9 cellular contexts compared by ENCODE assay signal in genomic region chr10:28558923-28559508, GRCh38. TPM values are rescaled to one million over a fixed set of nuclear protein-coding genes. Genes with fewer than 3 reads are reported as not detected.
DNase-seq lines count a peak whose midpoint lies in the region; ATAC-seq and TF ChIP-seq lines count a peak whose summit lies in the region.
"Had no signal": no experiment of that assay in that cellular context is flagged by ENCODE, and none has a peak within 500 bp of the region (broad histone marks: within the 10 kb centered on the region; RNA-seq: fewer than 3 reads in every experiment).

No MANE protein-coding gene starts in this region.

- no peak for TF ChIP-seq POLR2A in IMR-90 (IDR thresholded peaks at IDR 0.05; ENCODE audit: low read depth, low read length)

- peak; percentile 39 for ATAC-seq in IMR-90 (ENCODE audit: low read depth)
- peak; percentile 62 to 72 for ATAC-seq in lower lobe of right lung
- ATAC-seq in GM21381 (IDR thresholded peaks at IDR 0.05; ENCODE audit: unreplicated experiment): no peak
- ATAC-seq in HG02610 (IDR thresholded peaks at IDR 0.05; ENCODE audit: unreplicated experiment): no peak

- H2AK5ac ChIP-seq in IMR-90 (ENCODE audit: low read depth, low read length): no peak overlapping the region

- H3K9ac ChIP-seq in IMR-90 (ENCODE audit: low read depth, low read length): no peak overlapping the region

- peaks cover 16% of the 10 kb centered on the region for H3K36me3 ChIP-seq in IMR-90 (ENCODE audit: control insufficient read depth, insufficient read depth, low read length)
- H3K36me3 ChIP-seq in lower lobe of right lung: peaks cover 29% of the 10 kb centered on the region

- H3K4ac ChIP-seq in IMR-90 (ENCODE audit: low read depth, low read length): no peak overlapping the region

- H3K27me3 ChIP-seq in IMR-90 (ENCODE audit: control insufficient read depth, insufficient read depth, low read length): no peaks in the 10 kb centered on the region
- H3K27me3 ChIP-seq in lower lobe of right lung (ENCODE audit: low read depth): no peaks in the 10 kb centered on the region

- peaks cover 23 to 69% of the 10 kb centered on the region in 2 experiments for H3K79me1 ChIP-seq in IMR-90 (ENCODE audit: low read depth in 1 of 2, low read length in 2 of 2)

- TF ChIP-seq RAD21 in IMR-90 (IDR thresholded peaks at IDR 0.05; ENCODE audit: low read length): no peak

- no peak overlapping the region for H2BK15ac ChIP-seq in IMR-90 (ENCODE audit: low read depth, low read length)

- CTCF ChIA-PET in IMR-90 (lab: Yijun Ruan, JAX): no interaction called here

- dilution Hi-C loops in IMR-90 (cut with HindIII; ENCODE audit: low sequenced_read_pairs, unreplicated experiment): no loop called here

- no peak overlapping the region for H3K56ac ChIP-seq in IMR-90 (ENCODE audit: extremely low read depth, insufficient read depth, low read length)

- WGBS in IMR-90 (ENCODE audit: extremely low coverage in 2 of 2, insufficient read length in 1 of 2), 2 experiments: 78% methylated on average over 3 of the region's 8 CpGs; no CpG with 5 or more reads in 1 of the 2 experiments

- H3K27ac ChIP-seq in IMR-90 (ENCODE audit: insufficient read depth, low read length) (no peak overlapping the region), lower lobe of right lung (no peak overlapping the region)

- peak overlapping the region; percentile 64 for H2BK5ac ChIP-seq in IMR-90 (ENCODE audit: low read depth, low read length, poor library complexity, severe bottlenecking)

- H3K9me3 ChIP-seq in IMR-90 (ENCODE audit: control insufficient read depth, insufficient read depth, low read length): no peaks in the 10 kb centered on the region
- no peaks in the 10 kb centered on the region for H3K9me3 ChIP-seq in lower lobe of right lung

- no peak overlapping the region for H2AK9ac ChIP-seq in IMR-90 (replicated peaks; ENCODE audit: low read depth, low read length, poor library complexity)

- H3K4me3 ChIP-seq in IMR-90 (ENCODE audit: insufficient read depth, low read depth, low read length): no peak overlapping the region
- no peak overlapping the region for H3K4me3 ChIP-seq in choroid plexus epithelial cell (ENCODE audit: low read depth, low read length)
- no peak overlapping the region for H3K4me3 ChIP-seq in lower lobe of right lung

- H3K4me2 ChIP-seq in IMR-90 (ENCODE audit: low read depth, low read length): no peak overlapping the region

- no TSS peak for BruUV-seq in IMR-90 (replicated peaks; lab: Mats Ljungman, UMichigan)

- no peak overlapping the region for H2AFZ ChIP-seq in IMR-90 (replicated peaks; ENCODE audit: low read length, poor library complexity)

- H3K9me1 ChIP-seq in IMR-90 (ENCODE audit: insufficient read depth, low read length): peaks cover 14% of the 10 kb centered on the region

- TF ChIP-seq CTCF in IMR-90 (conservative IDR thresholded peaks at IDR 0.05; ENCODE audit: low read depth, low read length): no peak
- TF ChIP-seq CTCF in choroid plexus epithelial cell (conservative IDR thresholded peaks at IDR 0.05; ENCODE audit: low read depth, low read length): no peak
- TF ChIP-seq CTCF in lower lobe of right lung (IDR thresholded peaks at IDR 0.05): no peak

- no peak overlapping the region for H4K5ac ChIP-seq in IMR-90 (ENCODE audit: low read depth, low read length)

- POLR2A ChIA-PET in IMR-90 (lab: Charles Lee; ENCODE audit: unreplicated experiment): no interaction called here

- H2BK20ac ChIP-seq in IMR-90 (ENCODE audit: low read depth, low read length): no peak overlapping the region

- H3K4me1 ChIP-seq in IMR-90 (ENCODE audit: control insufficient read depth, insufficient read depth, low read length) (peaks cover 6% of the 10 kb centered on the region), lower lobe of right lung (peaks cover 70% of the 10 kb centered on the region)

- intact Hi-C loops in IMR-90 (cut with micrococcal nuclease): no loop called here
- intact Hi-C loops in lower lobe of right lung (cut with DNase I): no loop called here

- no peak overlapping the region for H3K18ac ChIP-seq in IMR-90 (ENCODE audit: low read depth, low read length)

- no peak overlapping the region; the same call in 1 of the 2 replicates for H3K14ac ChIP-seq in IMR-90 (replicated peaks; ENCODE audit: low read depth, low read length)

- H4K91ac ChIP-seq in IMR-90 (ENCODE audit: insufficient read depth, low read depth, low read length): no peak overlapping the region

- in situ Hi-C loops in IMR-90 (cut with MboI; ENCODE audit: low sequenced_read_pairs): no loop called here

- H2BK120ac ChIP-seq in IMR-90 (ENCODE audit: low read depth, low read length): no peak overlapping the region

- H4K20me1 ChIP-seq in IMR-90 (ENCODE audit: insufficient read depth, low read length): peaks cover 92% of the 10 kb centered on the region

- no peak overlapping the region for H4K8ac ChIP-seq in IMR-90 (ENCODE audit: low read depth in 2 of 2, low read length in 2 of 2)

- DNase-seq in AML-193 (lab: John Stamatoyannopoulos, UW) (peak; percentile 13), IMR-90 (peak; percentile 27), choroid plexus epithelial cell (ENCODE audit: low read depth) (peak; percentile 33), lower lobe of right lung (no peak), COLO668 (lab: John Stamatoyannopoulos, UW; ENCODE audit: unreplicated experiment) (no peak)
- DNase-seq in stimulated activated CD4-positive, alpha-beta T cell treated with anti-CD3 and anti-CD28 coated beads, Interleukin-4, amount 100 ng/mL, for 1 hour: no peak
- DNase-seq: NCI-H1930 had no signal

- peak overlapping the region; percentile 65; the same call in 1 of the 2 replicates for H3K23ac ChIP-seq in IMR-90 (ENCODE audit: low read depth, low read length)

TF ChIP-seq in IMR-90, 13 proteins besides CTCF, POLR2A, EP300 and RAD21:
- TF ChIP-seq CEBPB (IDR thresholded peaks at IDR 0.05; ENCODE audit: low read depth, low read length) (no peak), ELK1 (IDR thresholded peaks at IDR 0.05; ENCODE audit: borderline replicate concordance, low read depth, low read length) (no peak), MXI1 (IDR thresholded peaks at IDR 0.05; ENCODE audit: borderline replicate concordance, low read depth, low read length) (no peak)

RNA-seq across cellular contexts. Expression of gene WAC, which starts 26.1 kb away (rescaled TPM):
- total RNA-seq in IMR-90 (2012; rRNA removed): 52.2 and 53.6 TPM in 2 replicates
- polyA plus RNA-seq in IMR-90 (2012; rRNA removed): 39.6 and 41.0 TPM in 2 replicates
- polyA plus RNA-seq in IMR-90 (2012; cell fraction: cytosol; rRNA removed): 11.3 and 17.5 TPM in 2 replicates
- 14.4 and 77.3 TPM in 2 replicates for polyA plus RNA-seq in IMR-90 (2012; cell fraction: nucleus; rRNA removed; ENCODE audit: low replicate concordance)
- total RNA-seq in lower lobe of right lung: 123 TPM

Comparison
In these comparisons a context has a peak if more than half of its experiments do, and no peak if none do; other contexts are left out.
1. DNase-seq: peak in AML-193 (2 of 2), IMR-90 (single experiment) and choroid plexus epithelial cell (single experiment); none in lower lobe of right lung (single experiment), stimulated activated CD4-positive, alpha-beta T cell treated with anti-CD3 and anti-CD28 coated beads, Interleukin-4, amount 100 ng/mL, for 1 hour (single experiment) and COLO668 (single experiment).
2. ATAC-seq: peak in IMR-90 (single experiment) and lower lobe of right lung (2 of 2); none in GM21381 (single experiment) and HG02610 (single experiment).